Comparison of ENCODE assay signal across 21 cellular contexts in genomic region chr10:34139559-34139958, GRCh38.
A peak's percentile ranks its signal among the peaks of the same experiment; 100 is the strongest.
DNase-seq lines count a peak whose midpoint lies in the region; ATAC-seq, FAIRE-seq and TF ChIP-seq lines count a peak whose summit lies in the region.
"Had no signal": no experiment of that assay in that cellular context is flagged by ENCODE, and none has a peak within 500 bp of the region (broad histone marks: within the 10 kb centered on the region; RNA-seq: fewer than 3 reads in every experiment).

No MANE protein-coding gene starts in this region.

- CTCF ChIA-PET in OCI-LY7 (lab: Charles Lee; ENCODE audit: unreplicated experiment) = no interaction called here
- CTCF ChIA-PET in activated CD8-positive, alpha-beta T cell treated with anti-CD3 and anti-CD28 coated beads, Interleukin-2, amount 10 ng/mL, durations not matched to agents 7 days and 5 days (lab: Charles Lee) = no interaction called here

- in situ Hi-C loops in Caki2 (cut with HindIII; ENCODE audit: low pct_unique_long_range_greater_than_20kb, low sequenced_read_pairs) = no loop called here

- no peak overlapping the region for H3K27ac Mint-ChIP-seq in activated CD8-positive, alpha-beta T cell treated with anti-CD3 and anti-CD28 coated beads, Interleukin-2, amount 10 ng/mL, durations not matched to agents 7 days and 5 days
- H3K27ac Mint-ChIP-seq: activated B cell treated with CpG ODN at 0.5 μM for 24 hours, T-helper 17 cell had no signal

- no peak for ATAC-seq in activated CD8-positive, alpha-beta T cell treated with anti-CD3 and anti-CD28 coated beads, Interleukin-2, amount 10 ng/mL, durations not matched to agents 7 days and 5 days
- ATAC-seq: T-helper 17 cell had no signal

- no peak overlapping the region for H3K4me3 Mint-ChIP-seq in activated CD8-positive, alpha-beta T cell treated with anti-CD3 and anti-CD28 coated beads, Interleukin-2, amount 10 ng/mL, durations not matched to agents 7 days and 5 days
- H3K4me3 Mint-ChIP-seq: activated B cell treated with CpG ODN at 0.5 μM for 24 hours, T-helper 17 cell had no signal

- intact Hi-C loops in OCI-LY7 (cut with micrococcal nuclease; ENCODE audit: unreplicated experiment) = no loop called here

- no peak overlapping the region for H3K27ac ChIP-seq in OCI-LY7 (ENCODE audit: low read depth, low read length, poor library complexity, severe bottlenecking)
- H3K27ac ChIP-seq: heart right ventricle, sigmoid colon had no signal

- H3K4me2 ChIP-seq in OCI-LY7 (ENCODE audit: low read length) = no peak overlapping the region

- peaks cover 4% of the 10 kb centered on the region for H3K27me3 Mint-ChIP-seq in activated CD8-positive, alpha-beta T cell treated with anti-CD3 and anti-CD28 coated beads, Interleukin-2, amount 10 ng/mL, durations not matched to agents 7 days and 5 days (ENCODE audit: low read depth)
- H3K27me3 Mint-ChIP-seq: activated B cell treated with CpG ODN at 0.5 μM for 24 hours had no signal

- no peaks in the 10 kb centered on the region for H3K36me3 ChIP-seq in OCI-LY7 (ENCODE audit: insufficient read depth, low read length)
- H3K36me3 ChIP-seq: heart right ventricle, sigmoid colon had no signal

- TF ChIP-seq CTCF in OCI-LY7 (conservative IDR thresholded peaks at IDR 0.05; ENCODE audit: low read length) = no peak

- no peaks in the 10 kb centered on the region for H4K20me1 ChIP-seq in OCI-LY7 (ENCODE audit: insufficient read depth, low read length)

- DNase-seq in Caki2 (ENCODE audit: low read depth) = peak; percentile 79
- no peak for DNase-seq in HTR-8/SVneo (ENCODE audit: insufficient read length, low spot score)
- peak; percentile 44 for DNase-seq in astrocyte of the hippocampus (ENCODE audit: low read depth, low spot score)
- DNase-seq in kidney tubule cell (ENCODE audit: low spot score) = peak; percentile 82
- no peak for DNase-seq in inferior parietal cortex (ENCODE audit: extremely low spot score)
- DNase-seq in OCI-LY7 (ENCODE audit: low spot score) = no peak
- DNase-seq in activated CD8-positive, alpha-beta T cell treated with anti-CD3 and anti-CD28 coated beads, Interleukin-2, amount 10 ng/mL, durations not matched to agents 7 days and 5 days = no peak
- DNase-seq in NK-92 (lab: John Stamatoyannopoulos, UW; ENCODE audit: unreplicated experiment) = no peak
- DNase-seq: activated B cell treated with CpG ODN at 0.5 μM for 24 hours; activated effector memory CD4-positive, alpha-beta T cell treated with Interleukin-2 at 50 U/mL for 16 hours; anterior cingulate cortex; Calu3; cortex of kidney; heart right ventricle; midbrain; NCI-H1930; NCI-H526 treated with DMSO at 0.1 percent for 48 hours; sigmoid colon; stimulated activated CD4-positive, alpha-beta T cell treated with anti-CD3 and anti-CD28 coated beads, Interleukin-4, amount 100 ng/mL, for 24 hours; T-helper 17 cell had no signal

- no peak overlapping the region for H3K4me3 ChIP-seq in OCI-LY7 (ENCODE audit: low read depth, low read length, poor library complexity, severe bottlenecking)
- H3K4me3 ChIP-seq: heart right ventricle, sigmoid colon had no signal

- peak; percentile 89 for FAIRE-seq in HTR-8/SVneo (lab: Jason Lieb, UNC)
- FAIRE-seq: endothelial cell of umbilical vein had no signal

- POLR2A ChIA-PET in OCI-LY7 (lab: Charles Lee) = interaction anchor here (0.7 kb wide), 1 partner anchor 1421 kb away, joined by 3 read pairs; no protein-coding TSS in a partner anchor
- POLR2A ChIA-PET in activated CD8-positive, alpha-beta T cell treated with anti-CD3 and anti-CD28 coated beads, Interleukin-2, amount 10 ng/mL, durations not matched to agents 7 days and 5 days (lab: Charles Lee) = no interaction called here

- no peaks in the 10 kb centered on the region for H3K4me1 ChIP-seq in OCI-LY7 (ENCODE audit: insufficient read depth, low read length, poor library complexity, severe bottlenecking)
- H3K4me1 ChIP-seq: sigmoid colon had no signal

- H3K9me3 Mint-ChIP-seq in activated CD8-positive, alpha-beta T cell treated with anti-CD3 and anti-CD28 coated beads, Interleukin-2, amount 10 ng/mL, durations not matched to agents 7 days and 5 days (ENCODE audit: insufficient read depth) = no peaks in the 10 kb centered on the region
- H3K9me3 Mint-ChIP-seq: activated B cell treated with CpG ODN at 0.5 μM for 24 hours had no signal

- no peaks in the 10 kb centered on the region for H3K9me3 ChIP-seq in OCI-LY7 (ENCODE audit: low read length)
- H3K9me3 ChIP-seq: heart right ventricle, sigmoid colon had no signal

- H3K9me2 ChIP-seq in OCI-LY7 (ENCODE audit: insufficient read depth, low read length) = no peaks in the 10 kb centered on the region

- no TSS peak for BruUV-seq in OCI-LY7 (replicated peaks; lab: Mats Ljungman, UMichigan)

- H2AFZ ChIP-seq in OCI-LY7 (ENCODE audit: low read length) = no peak overlapping the region

- H3K36me3 Mint-ChIP-seq in activated CD8-positive, alpha-beta T cell treated with anti-CD3 and anti-CD28 coated beads, Interleukin-2, amount 10 ng/mL, durations not matched to agents 7 days and 5 days (ENCODE audit: low read depth) = no peaks in the 10 kb centered on the region

- H3K4me1 Mint-ChIP-seq in activated CD8-positive, alpha-beta T cell treated with anti-CD3 and anti-CD28 coated beads, Interleukin-2, amount 10 ng/mL, durations not matched to agents 7 days and 5 days (ENCODE audit: low read depth) = peaks cover 12% of the 10 kb centered on the region
- H3K4me1 Mint-ChIP-seq: activated B cell treated with CpG ODN at 0.5 μM for 24 hours had no signal

- H3K79me2 ChIP-seq in OCI-LY7 (ENCODE audit: insufficient read depth, low read depth, low read length) = no peaks in the 10 kb centered on the region

Comparison
In these comparisons a context has a peak if more than half of its experiments do, and no peak if none do; other contexts are left out.
1. DNase-seq: peak in Caki2 (single experiment), astrocyte of the hippocampus (single experiment) and kidney tubule cell (single experiment); none in HTR-8/SVneo (single experiment), inferior parietal cortex (single experiment), OCI-LY7 (single experiment), activated CD8-positive, alpha-beta T cell treated with anti-CD3 and anti-CD28 coated beads, Interleukin-2, amount 10 ng/mL, durations not matched to agents 7 days and 5 days (single experiment) and NK-92 (single experiment).